7 cellular contexts compared by ENCODE assay signal in the genomic region with DNA sequence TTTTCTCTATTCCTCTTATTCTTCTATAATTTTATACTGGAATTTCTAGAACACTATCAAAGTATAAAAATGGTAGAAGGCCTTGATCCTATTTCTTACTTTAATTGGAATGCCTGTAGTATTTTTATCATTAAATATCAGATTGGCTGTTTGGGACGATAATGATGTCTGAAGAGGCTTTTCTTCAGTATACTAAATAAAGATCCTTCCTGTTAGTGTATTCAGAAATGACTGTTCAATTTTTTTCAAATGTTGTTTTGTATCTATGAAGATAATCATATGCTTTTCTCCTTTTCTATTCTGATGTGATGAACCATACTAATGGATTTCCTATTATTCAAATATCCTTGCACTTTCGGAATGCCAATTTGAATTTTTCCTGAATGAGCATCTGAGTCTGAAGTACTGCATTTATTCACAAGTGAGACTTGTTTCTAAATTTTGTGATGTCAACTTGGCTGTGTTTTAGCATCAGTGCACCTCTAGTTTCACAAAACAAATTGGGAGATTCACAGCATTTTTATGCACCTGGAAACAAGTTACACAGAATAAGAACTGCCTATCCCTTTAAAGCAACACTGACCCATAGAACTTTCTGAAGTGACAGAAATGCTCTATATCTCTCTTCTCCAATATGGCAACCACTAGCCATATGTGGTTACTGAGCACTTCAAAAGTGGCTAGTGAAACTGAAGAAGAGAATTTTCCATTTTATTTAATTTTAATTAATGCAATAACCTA.
"Had no signal": no experiment of that assay in that cellular context is flagged by ENCODE, and none has a peak within 500 bp of the region (broad histone marks: within the 10 kb centered on the region; RNA-seq: fewer than 3 reads in every experiment).

No MANE protein-coding gene starts in this region.

- H3K27me3 Mint-ChIP-seq: IgD-negative memory B cell had no signal

- DNase-seq: IMR-90, KBM-7, KG1 had no signal

- H3K4me3 Mint-ChIP-seq: IgD-negative memory B cell had no signal

- H3K27ac Mint-ChIP-seq: IgD-negative memory B cell had no signal

- ATAC-seq: HepG2, K562 had no signal

- FAIRE-seq: HepG2, HTR-8/SVneo, K562 had no signal
